In the genomic region with DNA sequence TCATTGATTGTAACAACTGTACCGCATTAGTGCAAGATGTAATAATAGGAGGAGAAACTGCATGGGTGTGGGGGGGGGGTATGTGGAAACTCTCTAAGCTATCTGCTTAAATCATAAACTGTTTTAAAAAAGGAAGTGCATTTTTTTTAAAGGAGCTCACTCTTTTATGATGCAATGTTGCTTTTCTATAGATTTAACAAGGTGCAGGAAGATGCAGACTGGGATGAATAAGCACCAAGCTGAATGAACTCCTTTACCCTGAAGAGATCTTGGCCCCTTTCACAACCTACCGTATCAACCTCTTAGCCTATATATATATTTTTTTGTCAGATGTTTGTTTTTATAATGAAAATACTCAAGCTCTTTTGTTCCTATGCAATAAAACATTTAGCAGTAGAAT, we compare ENCODE assay signal across 1 cellular context.
TF ChIP-seq lines count a peak whose summit lies in the region.

No MANE protein-coding gene starts in this region.

TF ChIP-seq in GM12878, 131 proteins besides CTCF, POLR2A, EP300 and RAD21:
- TF ChIP-seq SPI1 (IDR thresholded peaks at IDR 0.05; ENCODE audit: borderline replicate concordance, insufficient read depth, low read depth, low read length), result peak; percentile 48; the same call in 1 of the 2 replicates
- no peak for TF ChIP-seq SREBF2 (IDR thresholded peaks at IDR 0.05; ENCODE audit: low read length)
